In genomic region chr11:4607782-4608666, GRCh38 we compare ENCODE assay signal across 8 cellular contexts. TPM values are rescaled to one million over a fixed set of nuclear protein-coding genes. Genes with fewer than 3 reads are reported as not detected.
DNase-seq lines count a peak whose midpoint lies in the region; ATAC-seq and TF ChIP-seq lines count a peak whose summit lies in the region.

A gene with protein sequence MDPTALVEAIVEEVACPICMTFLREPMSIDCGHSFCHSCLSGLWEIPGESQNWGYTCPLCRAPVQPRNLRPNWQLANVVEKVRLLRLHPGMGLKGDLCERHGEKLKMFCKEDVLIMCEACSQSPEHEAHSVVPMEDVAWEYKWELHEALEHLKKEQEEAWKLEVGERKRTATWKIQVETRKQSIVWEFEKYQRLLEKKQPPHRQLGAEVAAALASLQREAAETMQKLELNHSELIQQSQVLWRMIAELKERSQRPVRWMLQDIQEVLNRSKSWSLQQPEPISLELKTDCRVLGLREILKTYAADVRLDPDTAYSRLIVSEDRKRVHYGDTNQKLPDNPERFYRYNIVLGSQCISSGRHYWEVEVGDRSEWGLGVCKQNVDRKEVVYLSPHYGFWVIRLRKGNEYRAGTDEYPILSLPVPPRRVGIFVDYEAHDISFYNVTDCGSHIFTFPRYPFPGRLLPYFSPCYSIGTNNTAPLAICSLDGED (minus strand): TSS chr11:4608231. CDS start chr11:4605504, 2,727 bp downstream.

- H4K20me1 ChIP-seq in DOHH2 (ENCODE audit: control insufficient read depth, insufficient read depth, low read depth, low read length) (no peaks in the 10 kb centered on the region), neural cell (ENCODE audit: insufficient read depth) (no peaks in the 10 kb centered on the region)

- ATAC-seq in GM21786 (IDR thresholded peaks at IDR 0.05; ENCODE audit: unreplicated experiment) (peak; percentile 100), RWPE2 (ENCODE audit: low read depth) (peak; percentile 99)

- 4 to 7% (median 4%) methylated on average over 28 to 43 of the region's 43 CpGs for WGBS in stomach, 5 donors

- peak in 1 of 4 donors; percentile 46 for TF ChIP-seq POLR2A in stomach (IDR thresholded peaks at IDR 0.05)

- intact Hi-C loops in stomach (cut with DNase I; ENCODE audit: low total_unique reads), result no loop called here

- H2AFZ ChIP-seq in neural cell (ENCODE audit: low read depth, low read length), result peak within 1 kb of the TSS; percentile 51

- H3K27ac ChIP-seq in DOHH2 (ENCODE audit: low read depth, low read length) (peak within 1 kb of the TSS; percentile 12), KOPT-K1 (ENCODE audit: low read depth, low read length, poor library complexity, severe bottlenecking) (peak within 1 kb of the TSS; percentile 68), RWPE2 (ENCODE audit: poor library complexity, severe bottlenecking) (peak within 1 kb of the TSS; percentile 49), neural cell (ENCODE audit: low read length) (peak within 1 kb of the TSS; percentile 46), stomach (peak within 1 kb of the TSS; percentile 92 to 93 (median 92))

- H3K9me3 ChIP-seq in DOHH2 (ENCODE audit: control insufficient read depth, insufficient read depth, low read length) (peaks cover 6% of the 10 kb centered on the region; the same call in 1 of the 2 replicates), KOPT-K1 (ENCODE audit: insufficient read depth, low read length, poor library complexity, severe bottlenecking) (no peaks in the 10 kb centered on the region), RWPE2 (ENCODE audit: severe bottlenecking) (no peaks in the 10 kb centered on the region), neural cell (ENCODE audit: low read length) (no peaks in the 10 kb centered on the region), stomach (no peaks in the 10 kb centered on the region)

- H3K4me3 ChIP-seq in DOHH2 (ENCODE audit: low read length) (peak within 1 kb of the TSS; percentile 75), RWPE2 (ENCODE audit: severe bottlenecking) (peak within 1 kb of the TSS; percentile 60), fibroblast of the aortic adventitia (ENCODE audit: low read depth, low read length) (peak within 1 kb of the TSS; percentile 82), neural cell (ENCODE audit: low read length) (peak within 1 kb of the TSS; percentile 76), stomach (peak within 1 kb of the TSS; percentile 61 to 75 (median 68))

- H3K27me3 ChIP-seq in DOHH2 (ENCODE audit: control insufficient read depth, low read length) (no peaks in the 10 kb centered on the region), RWPE2 (ENCODE audit: insufficient read depth, poor library complexity, severe bottlenecking) (no peaks in the 10 kb centered on the region), neural cell (ENCODE audit: insufficient read depth, low read depth, low read length) (no peaks in the 10 kb centered on the region), stomach (no peaks in the 10 kb centered on the region)

- H3K79me2 ChIP-seq in DOHH2 (ENCODE audit: control insufficient read depth, low read length), result peaks cover 9% of the 10 kb centered on the region
- no peaks in the 10 kb centered on the region for H3K79me2 ChIP-seq in neural cell (replicated peaks; ENCODE audit: insufficient read depth, low read length)

- H3K9ac ChIP-seq in neural cell (ENCODE audit: low read length), result peak within 1 kb of the TSS; percentile 69

- H3K36me3 ChIP-seq in DOHH2 (ENCODE audit: control insufficient read depth, low read length) (peaks cover 4% of the 10 kb centered on the region), KOPT-K1 (ENCODE audit: insufficient read depth, low read length) (peaks cover 15% of the 10 kb centered on the region), RWPE2 (ENCODE audit: low read depth) (peaks cover 7% of the 10 kb centered on the region), neural cell (ENCODE audit: insufficient read depth, low read length) (no peaks in the 10 kb centered on the region), stomach (peaks cover 5 to 24% (median 22%) of the 10 kb centered on the region in 4 donors)

- H3K4me1 ChIP-seq in DOHH2 (ENCODE audit: control insufficient read depth, low read length) (peaks cover 19% of the 10 kb centered on the region), RWPE2 (ENCODE audit: insufficient read depth, poor library complexity, severe bottlenecking) (peaks cover 5% of the 10 kb centered on the region), stomach (peaks cover 18 to 37% (median 26%) of the 10 kb centered on the region in 4 donors)

- TF ChIP-seq CTCF in DOHH2 (IDR thresholded peaks at IDR 0.05; ENCODE audit: low read depth, low read length, poor library complexity, severe bottlenecking) (no peak), RWPE2 (IDR thresholded peaks at IDR 0.05; ENCODE audit: poor library complexity, severe bottlenecking) (no peak), fibroblast of the aortic adventitia (IDR thresholded peaks at IDR 0.05; ENCODE audit: insufficient read depth, low read length) (peak; percentile 13), neural cell (IDR thresholded peaks at IDR 0.05; ENCODE audit: poor library complexity, severe bottlenecking) (no peak), stomach (IDR thresholded peaks at IDR 0.05) (no peak)

- TF ChIP-seq EP300 in neural cell (conservative IDR thresholded peaks at IDR 0.05; ENCODE audit: poor library complexity, severe bottlenecking) (no peak), stomach (IDR thresholded peaks at IDR 0.05) (no peak)

- no peaks in the 10 kb centered on the region for H3F3A ChIP-seq in DOHH2 (ENCODE audit: control insufficient read depth, insufficient read depth)
- H3F3A ChIP-seq in neural cell (ENCODE audit: insufficient read depth, low read length, poor library complexity, severe bottlenecking), result peaks cover 6% of the 10 kb centered on the region

- DNase-seq in RWPE2 (ENCODE audit: low spot score), result peak; percentile 92
- DNase-seq in activated gamma-delta T cell (lab: John Stamatoyannopoulos, UW), result peak; percentile 92
- peak; percentile 95 for DNase-seq in fibroblast of the aortic adventitia (ENCODE audit: low read depth)
- peak; percentile 96 for DNase-seq in stomach

- H3K4me2 ChIP-seq in DOHH2 (ENCODE audit: low read length) (peak within 1 kb of the TSS; percentile 75), neural cell (ENCODE audit: low read length) (peak within 1 kb of the TSS; percentile 74)

- H3K9me2 ChIP-seq in DOHH2 (replicated peaks; ENCODE audit: control insufficient read depth, low read length) (no peaks in the 10 kb centered on the region), neural cell (ENCODE audit: insufficient read depth, low read length) (no peaks in the 10 kb centered on the region)

- TF ChIP-seq RAD21 in neural cell (conservative IDR thresholded peaks at IDR 0.05), result no peak

TF ChIP-seq in neural cell, 6 proteins besides CTCF, POLR2A, EP300 and RAD21:
- TF ChIP-seq EZH2 (IDR thresholded peaks at IDR 0.05; ENCODE audit: borderline replicate concordance, insufficient read depth, low read length, poor library complexity, severe bottlenecking), result no peak
- no peak for TF ChIP-seq TAF1 (IDR thresholded peaks at IDR 0.05; ENCODE audit: low read depth)
- peak; percentile 23 for TF ChIP-seq SMC3 (conservative IDR thresholded peaks at IDR 0.05; ENCODE audit: poor library complexity)
- TF ChIP-seq POLR2AphosphoS5 (IDR thresholded peaks at IDR 0.05), result peak; percentile 66
- peak; percentile 47 for TF ChIP-seq MXI1 (conservative IDR thresholded peaks at IDR 0.05; ENCODE audit: poor library complexity, severe bottlenecking)
- TF ChIP-seq, protein P1, sequence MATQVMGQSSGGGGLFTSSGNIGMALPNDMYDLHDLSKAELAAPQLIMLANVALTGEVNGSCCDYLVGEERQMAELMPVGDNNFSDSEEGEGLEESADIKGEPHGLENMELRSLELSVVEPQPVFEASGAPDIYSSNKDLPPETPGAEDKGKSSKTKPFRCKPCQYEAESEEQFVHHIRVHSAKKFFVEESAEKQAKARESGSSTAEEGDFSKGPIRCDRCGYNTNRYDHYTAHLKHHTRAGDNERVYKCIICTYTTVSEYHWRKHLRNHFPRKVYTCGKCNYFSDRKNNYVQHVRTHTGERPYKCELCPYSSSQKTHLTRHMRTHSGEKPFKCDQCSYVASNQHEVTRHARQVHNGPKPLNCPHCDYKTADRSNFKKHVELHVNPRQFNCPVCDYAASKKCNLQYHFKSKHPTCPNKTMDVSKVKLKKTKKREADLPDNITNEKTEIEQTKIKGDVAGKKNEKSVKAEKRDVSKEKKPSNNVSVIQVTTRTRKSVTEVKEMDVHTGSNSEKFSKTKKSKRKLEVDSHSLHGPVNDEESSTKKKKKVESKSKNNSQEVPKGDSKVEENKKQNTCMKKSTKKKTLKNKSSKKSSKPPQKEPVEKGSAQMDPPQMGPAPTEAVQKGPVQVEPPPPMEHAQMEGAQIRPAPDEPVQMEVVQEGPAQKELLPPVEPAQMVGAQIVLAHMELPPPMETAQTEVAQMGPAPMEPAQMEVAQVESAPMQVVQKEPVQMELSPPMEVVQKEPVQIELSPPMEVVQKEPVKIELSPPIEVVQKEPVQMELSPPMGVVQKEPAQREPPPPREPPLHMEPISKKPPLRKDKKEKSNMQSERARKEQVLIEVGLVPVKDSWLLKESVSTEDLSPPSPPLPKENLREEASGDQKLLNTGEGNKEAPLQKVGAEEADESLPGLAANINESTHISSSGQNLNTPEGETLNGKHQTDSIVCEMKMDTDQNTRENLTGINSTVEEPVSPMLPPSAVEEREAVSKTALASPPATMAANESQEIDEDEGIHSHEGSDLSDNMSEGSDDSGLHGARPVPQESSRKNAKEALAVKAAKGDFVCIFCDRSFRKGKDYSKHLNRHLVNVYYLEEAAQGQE (IDR thresholded peaks at IDR 0.05; ENCODE audit: borderline replicate concordance), result peak; percentile 57

RNA-seq across cellular contexts. Expression of the gene that starts here (rescaled TPM):
- total RNA-seq in fibroblast of the aortic adventitia (ENCODE audit: low replicate concordance) (9.9 and 13.0 TPM in 2 replicates), stomach (10 to 100 TPM in 3 of 5 donors, 1 to 10 TPM in 1, not detected in 1; 4.5 to 32.0 (median 16.8) TPM)
- polyA plus RNA-seq in neural cell (14.7 and 15.3 TPM in 2 replicates), stomach (10 to 100 TPM in 1 of 3 donors, 1 to 10 TPM in 2; 6.5 to 12.1 (median 7.0) TPM)
- polyA minus RNA-seq in neural cell, result 14.4 and 17.7 TPM in 2 replicates

Comparison
In these comparisons a context has a peak if more than half of its experiments do, and no peak if none do; other contexts are left out.
1. Peak in every context shown above with its lines: DNase-seq, ATAC-seq, H3K4me3 ChIP-seq and H3K27ac ChIP-seq.
2. H3K27ac ChIP-seq: peak in every context shown above with its lines; median percentile 92 in stomach; 68 in KOPT-K1; 49 in RWPE2; 46 in neural cell; 12 in DOHH2.